In the genomic region with DNA sequence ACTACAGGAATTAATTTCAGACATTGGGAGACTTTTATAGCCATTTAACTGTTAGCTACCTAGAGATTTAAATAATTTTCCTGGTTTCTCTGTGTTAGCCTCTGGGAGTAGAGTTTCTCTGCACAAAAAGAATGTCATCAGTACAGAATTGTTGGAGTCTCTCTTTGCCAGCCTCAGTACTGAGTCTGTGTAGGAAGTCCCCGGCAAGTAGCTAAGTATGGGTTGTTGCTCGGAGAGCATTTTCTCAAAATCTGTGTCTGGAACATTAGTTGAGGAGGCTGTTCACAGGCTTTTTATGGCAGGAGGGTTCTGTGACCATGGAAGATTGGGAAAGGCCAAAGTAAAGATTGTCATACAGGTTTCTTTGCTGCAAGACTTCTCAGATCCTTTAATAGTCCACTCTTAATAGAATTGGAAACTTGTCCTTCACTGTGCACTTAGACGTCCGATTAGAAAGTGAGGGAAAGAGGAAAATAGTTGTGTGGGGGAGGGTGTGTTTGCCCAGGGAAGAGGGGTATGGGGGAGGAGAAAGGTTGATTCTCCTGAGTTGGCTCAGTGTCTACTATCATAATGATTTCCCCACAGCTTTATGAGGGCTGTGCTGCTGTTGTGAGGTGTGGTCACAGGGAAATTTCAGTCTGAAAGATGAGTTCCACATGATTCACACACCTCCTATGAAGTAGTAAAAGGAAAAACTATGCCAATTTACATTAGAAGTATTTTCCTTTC, we compare ENCODE assay signal across 26 cellular contexts.
A peak's percentile ranks its signal among the peaks of the same experiment; 100 is the strongest.
DNase-seq lines count a peak whose midpoint lies in the region; TF ChIP-seq lines count a peak whose summit lies in the region.
"Had no signal": no experiment of that assay in that cellular context is flagged by ENCODE, and none has a peak within 500 bp of the region (broad histone marks: within the 10 kb centered on the region; RNA-seq: fewer than 3 reads in every experiment).

No MANE protein-coding gene starts in this region.

- H3K36me3 ChIP-seq in neural progenitor cell = no peaks in the 10 kb centered on the region
- H3K36me3 ChIP-seq: tibial nerve had no signal

- H3K27ac ChIP-seq in neural progenitor cell = no peak overlapping the region
- H3K27ac ChIP-seq: psoas muscle had no signal

- H3K4me3 ChIP-seq in epithelial cell of esophagus (ENCODE audit: low read length) (no peak overlapping the region), neural progenitor cell (no peak overlapping the region)
- H3K4me3 ChIP-seq: psoas muscle, tibial nerve had no signal

- H3K4me1 ChIP-seq in neural progenitor cell = peaks cover 5% of the 10 kb centered on the region
- H3K4me1 ChIP-seq: tibial nerve had no signal

- H3K9ac ChIP-seq in neural progenitor cell = no peak overlapping the region

- H3K27me3 Mint-ChIP-seq in neural progenitor cell (ENCODE audit: insufficient read depth, low read depth) = peaks cover 3% of the 10 kb centered on the region
- H3K27me3 Mint-ChIP-seq: activated CD8-positive, alpha-beta memory T cell treated with anti-CD3 and anti-CD28 coated beads, Interleukin-2, amount 10 ng/mL, durations not matched to agents 7 days and 5 days; brain; CD4-positive, alpha-beta memory T cell; dendritic cell treated with granulocyte-macrophage colony-stimulating factor and Interleukin-4, amounts not matched to agents 40 ng/mL and 50 ng/mL, for 4 days; stimulated activated naive CD8-positive, alpha-beta T cell treated with anti-CD3 and anti-CD28 coated beads, Interleukin-15, Interleukin-2, amounts not matched to agents 100 ng/mL and 50 ng/mL, for 24 hours; T-cell had no signal

- H3K4me3 Mint-ChIP-seq in neural progenitor cell = no peak overlapping the region
- H3K4me3 Mint-ChIP-seq: activated CD8-positive, alpha-beta memory T cell treated with anti-CD3 and anti-CD28 coated beads, Interleukin-2, amount 10 ng/mL, durations not matched to agents 7 days and 5 days; brain; CD4-positive, alpha-beta memory T cell; dendritic cell treated with granulocyte-macrophage colony-stimulating factor and Interleukin-4, amounts not matched to agents 40 ng/mL and 50 ng/mL, for 4 days; nephron; stimulated activated naive CD8-positive, alpha-beta T cell treated with anti-CD3 and anti-CD28 coated beads, Interleukin-15, Interleukin-2, amounts not matched to agents 100 ng/mL and 50 ng/mL, for 24 hours; T-cell had no signal

- peaks cover 96% of the 10 kb centered on the region for H3K79me2 ChIP-seq in neural progenitor cell (ENCODE audit: low read depth)

- H3K4me1 Mint-ChIP-seq in neural progenitor cell = peaks cover 5% of the 10 kb centered on the region
- H3K4me1 Mint-ChIP-seq: activated CD8-positive, alpha-beta memory T cell treated with anti-CD3 and anti-CD28 coated beads, Interleukin-2, amount 10 ng/mL, durations not matched to agents 7 days and 5 days; CD4-positive, alpha-beta memory T cell; nephron; T-cell had no signal

- no peak overlapping the region for H3K4me2 ChIP-seq in neural progenitor cell

- H3K27ac Mint-ChIP-seq in neural progenitor cell = peak overlapping the region; percentile 2
- H3K27ac Mint-ChIP-seq: activated CD8-positive, alpha-beta memory T cell treated with anti-CD3 and anti-CD28 coated beads, Interleukin-2, amount 10 ng/mL, durations not matched to agents 7 days and 5 days; activated T-helper 2 cell treated with anti-CD3 and anti-CD28 coated beads, Interferon-gamma antibody, Interleukin-2, Interleukin-4, amounts not matched to agents 10 μg/mL and 5 μg/mL and 100 μg/mL, durations not matched to agents 14 hours and 24 hours and 36 hours; brain; CD4-positive, alpha-beta memory T cell; dendritic cell treated with granulocyte-macrophage colony-stimulating factor and Interleukin-4, amounts not matched to agents 40 ng/mL and 50 ng/mL, for 4 days; stimulated activated naive CD8-positive, alpha-beta T cell treated with anti-CD3 and anti-CD28 coated beads, Interleukin-15, Interleukin-2, amounts not matched to agents 100 ng/mL and 50 ng/mL, for 24 hours; T-cell had no signal

- H3K9me3 ChIP-seq in neural progenitor cell (ENCODE audit: low read depth) = no peaks in the 10 kb centered on the region
- H3K9me3 ChIP-seq: psoas muscle, tibial nerve had no signal

- peaks cover 2% of the 10 kb centered on the region for H3K36me3 Mint-ChIP-seq in neural progenitor cell
- H3K36me3 Mint-ChIP-seq: activated CD8-positive, alpha-beta memory T cell treated with anti-CD3 and anti-CD28 coated beads, Interleukin-2, amount 10 ng/mL, durations not matched to agents 7 days and 5 days; brain; CD4-positive, alpha-beta memory T cell; T-cell had no signal

- H4K20me1 ChIP-seq in neural progenitor cell (ENCODE audit: low read depth) = peaks cover 39% of the 10 kb centered on the region

- peak; percentile 19 for DNase-seq in ELR (ENCODE audit: low read depth)
- peak; percentile 47 for DNase-seq in NCI-H226
- peak; percentile 74 for DNase-seq in epithelial cell of esophagus (ENCODE audit: low read depth)
- DNase-seq in neural progenitor cell (ENCODE audit: low spot score) = no peak
- no peak for DNase-seq in activated T-cell treated with anti-CD3 and anti-CD28 coated beads for 4 hours
- no peak for DNase-seq in NCI-H2081 treated with DMSO at 0.1 percent for 48 hours (lab: John Stamatoyannopoulos, UW)
- no peak for DNase-seq in cortex of kidney (lab: John Stamatoyannopoulos, UW)
- DNase-seq in NOMO-1 treated with dmso at 0.1 percent for 144 hours (lab: John Stamatoyannopoulos, UW; ENCODE audit: unreplicated experiment) = no peak
- DNase-seq: activated CD4-positive, alpha-beta T cell treated with anti-CD3 and anti-CD28 coated beads for 48 hours; activated CD8-positive, alpha-beta memory T cell treated with anti-CD3 and anti-CD28 coated beads, Interleukin-2, amount 10 ng/mL, durations not matched to agents 7 days and 5 days; CD4-positive, alpha-beta memory T cell; DMS53; hypothalamus; NCI-H1436; NCI-H82; OCI-M1; psoas muscle; SIG-M5; stimulated activated CD4-positive, alpha-beta T cell treated with anti-CD3 and anti-CD28 coated beads, Interleukin-4, amount 100 ng/mL, for 24 hours; T-cell had no signal

- H3K9me3 Mint-ChIP-seq in neural progenitor cell = no peaks in the 10 kb centered on the region
- H3K9me3 Mint-ChIP-seq: activated T-helper 2 cell treated with anti-CD3 and anti-CD28 coated beads, Interferon-gamma antibody, Interleukin-2, Interleukin-4, amounts not matched to agents 10 μg/mL and 5 μg/mL and 100 μg/mL, durations not matched to agents 14 hours and 24 hours and 36 hours; brain; nephron; T-cell had no signal

- H2AFZ ChIP-seq in neural progenitor cell (replicated peaks) = no peak overlapping the region

- TF ChIP-seq CTCF in epithelial cell of esophagus (IDR thresholded peaks at IDR 0.05; ENCODE audit: insufficient read depth, low read depth, low read length, missing control alignments) (no peak), neural progenitor cell (IDR thresholded peaks at IDR 0.05) (no peak)

- no peaks in the 10 kb centered on the region for H3K27me3 ChIP-seq in neural progenitor cell
- H3K27me3 ChIP-seq: tibial nerve had no signal

- H3F3A ChIP-seq in neural progenitor cell (ENCODE audit: low read depth) = no peaks in the 10 kb centered on the region

Comparison
In these comparisons a context has a peak if more than half of its experiments do, and no peak if none do; other contexts are left out.
1. DNase-seq: peak in ELR (single experiment), NCI-H226 (single experiment) and epithelial cell of esophagus (single experiment); none in neural progenitor cell (single experiment), activated T-cell treated with anti-CD3 and anti-CD28 coated beads for 4 hours (single experiment), NCI-H2081 treated with DMSO at 0.1 percent for 48 hours (single experiment), cortex of kidney (single experiment) and NOMO-1 treated with dmso at 0.1 percent for 144 hours (single experiment).